1 cellular context compared by ENCODE assay signal in the genomic region with DNA sequence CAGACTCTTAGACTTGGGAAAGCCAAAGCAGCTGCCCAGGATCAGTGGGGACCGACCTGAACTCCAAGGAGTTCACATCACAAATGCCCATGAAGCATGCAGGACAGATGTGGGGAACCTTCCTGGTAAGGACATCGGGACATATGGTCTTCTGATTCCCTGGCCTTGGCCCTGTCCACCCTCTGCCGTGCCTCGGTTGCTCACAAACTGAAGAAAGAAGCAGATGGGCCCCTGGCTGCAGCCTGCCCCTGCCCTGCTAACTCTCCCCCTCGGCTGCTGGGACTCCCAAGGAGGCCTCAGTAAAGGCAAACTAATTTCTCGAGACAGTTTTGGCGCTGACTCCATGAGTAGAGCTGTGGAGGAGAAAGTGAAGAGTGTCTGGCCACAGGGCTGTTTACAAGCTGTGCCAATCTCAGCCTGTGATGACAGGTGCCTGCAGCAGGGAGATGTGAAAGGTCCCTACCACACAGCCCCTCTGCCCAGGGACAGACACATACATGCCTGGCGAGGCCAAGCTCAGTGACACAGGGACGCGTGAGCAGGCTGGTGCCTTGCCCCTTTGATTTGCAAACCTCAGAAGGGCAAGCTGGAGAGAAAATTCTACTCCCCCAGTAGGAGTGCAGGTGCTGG.
A peak's percentile ranks its signal among the peaks of the same experiment; 100 is the strongest.
TF ChIP-seq lines count a peak whose summit lies in the region.

No MANE protein-coding gene starts in this region.

TF ChIP-seq in endothelial cell of umbilical vein, 7 proteins besides CTCF, POLR2A, EP300 and RAD21:
- TF ChIP-seq POLR2AphosphoS5 (IDR thresholded peaks at IDR 0.05; ENCODE audit: insufficient read depth, low read depth, low read length): peak; percentile 12
- TF ChIP-seq JUN (IDR thresholded peaks at IDR 0.05; ENCODE audit: borderline replicate concordance, insufficient read depth, insufficient read length, low read depth): no peak
